In genomic region chr1:23562138-23562819, GRCh38 we compare ENCODE assay signal across 1 cellular context.
TF ChIP-seq lines count a peak whose summit lies in the region.

No MANE protein-coding gene starts in this region.

TF ChIP-seq in K562, 482 proteins besides CTCF, POLR2A, EP300 and RAD21 (continued from another document and continues in another):
- TF ChIP-seq ZNF395 (CRISPR knock-in tag; IDR thresholded peaks at IDR 0.05): no peak
- 0 out of 2 replicates have a peak, but pooled peaks have one; percentile 56 for TF ChIP-seq HINFP (tag; conservative IDR thresholded peaks at IDR 0.05; ENCODE audit: low read depth)
- peak; percentile 54 for TF ChIP-seq CBFA2T2 (conservative IDR thresholded peaks at IDR 0.05)
- no peak for TF ChIP-seq TEAD4 (IDR thresholded peaks at IDR 0.05; ENCODE audit: low read length)
- no peak for TF ChIP-seq TEAD4 (CRISPR knock-in tag; IDR thresholded peaks at IDR 0.05; ENCODE audit: borderline replicate concordance)
- TF ChIP-seq MAX (CRISPR knock-in tag; IDR thresholded peaks at IDR 0.05): peak; percentile 39; the same call in 1 of the 2 replicates
- no peak for TF ChIP-seq CEBPG (CRISPR knock-in tag; IDR thresholded peaks at IDR 0.05)
- 0 out of 4 replicates have a peak, but pooled peaks of 1 of the 2 experiments have one; percentile 12 for TF ChIP-seq CEBPG (tag; conservative IDR thresholded peaks at IDR 0.05 in 1 of 2, IDR thresholded peaks at IDR 0.05 in 1 of 2)
- TF ChIP-seq TFE3 (CRISPR knock-in tag; IDR thresholded peaks at IDR 0.05): no peak
- TF ChIP-seq BHLHE40 (IDR thresholded peaks at IDR 0.05; ENCODE audit: low read length): peak; percentile 69
- no peak for TF ChIP-seq PCBP1 (IDR thresholded peaks at IDR 0.05; ENCODE audit: low read depth, low read length, poor library complexity, severe bottlenecking)
- TF ChIP-seq ZNF3 (CRISPR knock-in tag; IDR thresholded peaks at IDR 0.05): no peak
- TF ChIP-seq EWSR1 (IDR thresholded peaks at IDR 0.05; ENCODE audit: borderline replicate concordance, low read depth, partially characterized antibody): no peak
- TF ChIP-seq BCOR (IDR thresholded peaks at IDR 0.05): no peak
- TF ChIP-seq RBM34 (IDR thresholded peaks at IDR 0.05; ENCODE audit: borderline replicate concordance, insufficient read depth, low read length): no peak
- no peak for TF ChIP-seq HNRNPL (IDR thresholded peaks at IDR 0.05; ENCODE audit: low read depth, low read length)
- no peak for TF ChIP-seq BCL6 (CRISPR knock-in tag; IDR thresholded peaks at IDR 0.05)
- no peak for TF ChIP-seq NUFIP1 (IDR thresholded peaks at IDR 0.05; ENCODE audit: partially characterized antibody)
- no peak for TF ChIP-seq USF1 (CRISPR knock-in tag; IDR thresholded peaks at IDR 0.05)
- 0 out of 2 replicates have a peak, but pooled peaks have one; percentile 26 for TF ChIP-seq GABPB1 (CRISPR knock-in tag; IDR thresholded peaks at IDR 0.05)
- no peak for TF ChIP-seq KLF10 (CRISPR knock-in tag; IDR thresholded peaks at IDR 0.05)
- no peak for TF ChIP-seq IRF1 (CRISPR knock-in tag; IDR thresholded peaks at IDR 0.05; ENCODE audit: borderline replicate concordance)
- no peak for TF ChIP-seq NONO (IDR thresholded peaks at IDR 0.05; ENCODE audit: low read depth in 2 of 2, low read length in 1 of 2)
- TF ChIP-seq HOXB6 (CRISPR knock-in tag; IDR thresholded peaks at IDR 0.05; ENCODE audit: borderline replicate concordance): no peak
- 0 out of 2 replicates have a peak, but pooled peaks have one; percentile 25 for TF ChIP-seq KLF16 (IDR thresholded peaks at IDR 0.05)
- no peak for TF ChIP-seq ETS2 (tag; IDR thresholded peaks at IDR 0.05; ENCODE audit: borderline replicate concordance, poor library complexity, severe bottlenecking)
- TF ChIP-seq MCM5 (IDR thresholded peaks at IDR 0.05; ENCODE audit: low read depth): no peak
- peak; percentile 98 for TF ChIP-seq ZNF512 (tag; IDR thresholded peaks at IDR 0.05)
- peak; percentile 87 for TF ChIP-seq FOXA1 (IDR thresholded peaks at IDR 0.05; ENCODE audit: borderline replicate concordance)
- no peak for TF ChIP-seq HDGF (IDR thresholded peaks at IDR 0.05)
- peak; percentile 83 for TF ChIP-seq SMAD1 (IDR thresholded peaks at IDR 0.05; ENCODE audit: low read depth, low read length, partially characterized antibody)
- no peak for TF ChIP-seq DLX4 (CRISPR knock-in tag; IDR thresholded peaks at IDR 0.05)
- no peak for TF ChIP-seq REST (CRISPR knock-in tag; IDR thresholded peaks at IDR 0.05; ENCODE audit: low read depth)
- no peak for TF ChIP-seq ZNF197 (CRISPR knock-in tag; IDR thresholded peaks at IDR 0.05; ENCODE audit: low read depth)
- TF ChIP-seq ZEB2 (IDR thresholded peaks at IDR 0.05): 0 out of 2 replicates have a peak, but pooled peaks have one; percentile 10
- peak; percentile 29; the same call in 1 of the 2 replicates for TF ChIP-seq GATA2 (CRISPR knock-in tag; IDR thresholded peaks at IDR 0.05)
- TF ChIP-seq ZNF41 (CRISPR knock-in tag; conservative IDR thresholded peaks at IDR 0.05): no peak
- TF ChIP-seq MBD1 (CRISPR knock-in tag; IDR thresholded peaks at IDR 0.05): no peak
- no peak for TF ChIP-seq PHTF2 (CRISPR knock-in tag; IDR thresholded peaks at IDR 0.05)
- peak; percentile 69 for TF ChIP-seq HCFC1 (IDR thresholded peaks at IDR 0.05; ENCODE audit: low read depth, low read length)
- TF ChIP-seq OTX1 (CRISPR knock-in tag; IDR thresholded peaks at IDR 0.05): no peak
- peak; percentile 90 for TF ChIP-seq TAF9B (IDR thresholded peaks at IDR 0.05; ENCODE audit: partially characterized antibody)
- TF ChIP-seq TOE1 (IDR thresholded peaks at IDR 0.05; ENCODE audit: borderline replicate concordance): peak; percentile 21; the same call in 1 of the 2 replicates
- TF ChIP-seq TOE1 (CRISPR knock-in tag; IDR thresholded peaks at IDR 0.05; ENCODE audit: borderline replicate concordance, low read depth): no peak
- TF ChIP-seq ZNF146 (CRISPR knock-in tag; IDR thresholded peaks at IDR 0.05; ENCODE audit: unreplicated experiment): no peak
- peak; percentile 80 for TF ChIP-seq PKNOX1 (IDR thresholded peaks at IDR 0.05)
- no peak for TF ChIP-seq MYBL2 (IDR thresholded peaks at IDR 0.05; ENCODE audit: low read depth)
- no peak for TF ChIP-seq MYBL2 (CRISPR knock-in tag; IDR thresholded peaks at IDR 0.05; ENCODE audit: borderline replicate concordance)
- TF ChIP-seq TBP (optimal IDR thresholded peaks at IDR 0.05; ENCODE audit: low read depth, low read length): peak; percentile 33
- TF ChIP-seq ZNF639 (CRISPR knock-in tag; conservative IDR thresholded peaks at IDR 0.05 in 1 of 2, IDR thresholded peaks at IDR 0.05 in 1 of 2): 0 out of 4 replicates have a peak, but pooled peaks of 1 of the 2 experiments have one; percentile 17
- TF ChIP-seq MCM2 (IDR thresholded peaks at IDR 0.05; ENCODE audit: low read depth): no peak
